ENCODE assay signal across 9 cellular contexts in the genomic region with DNA sequence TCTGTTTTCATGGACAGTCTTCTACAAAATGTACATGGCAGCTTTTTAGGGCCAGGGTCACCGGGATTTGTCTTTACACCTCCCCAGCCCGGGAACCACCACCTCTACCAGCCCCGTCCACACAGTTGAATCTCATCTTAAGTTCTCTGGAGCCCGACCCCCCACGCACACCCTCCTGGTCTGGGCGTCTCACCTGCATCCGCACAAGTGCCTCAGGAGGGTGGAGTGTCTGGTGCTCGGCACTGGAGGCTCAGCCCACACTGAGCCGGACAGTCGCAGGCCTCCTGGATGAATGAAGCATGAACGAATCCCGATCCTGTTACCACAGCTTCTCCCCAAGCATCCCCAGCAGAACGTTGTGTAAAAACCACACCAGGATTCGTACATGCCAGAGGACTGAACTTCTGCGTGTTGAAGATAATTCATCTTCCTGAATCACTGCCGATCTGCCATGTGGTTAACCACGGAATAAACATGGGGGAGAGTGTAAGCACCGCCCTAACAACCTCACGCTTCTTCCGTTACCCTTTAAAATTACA.
A peak's percentile ranks its signal among the peaks of the same experiment; 100 is the strongest.
DNase-seq lines count a peak whose midpoint lies in the region; ATAC-seq and TF ChIP-seq lines count a peak whose summit lies in the region.
"Had no signal": no experiment of that assay in that cellular context is flagged by ENCODE, and none has a peak within 500 bp of the region (broad histone marks: within the 10 kb centered on the region; RNA-seq: fewer than 3 reads in every experiment).

No MANE protein-coding gene starts in this region.

- no peak overlapping the region for H2AFZ ChIP-seq in PC-9

- H3K27me3 ChIP-seq in BJ (ENCODE audit: control insufficient read depth, insufficient read depth, low read length) (peaks cover 29% of the 10 kb centered on the region), PC-9 (ENCODE audit: insufficient read depth, low read depth) (peaks cover 100% of the 10 kb centered on the region), gastrocnemius medialis (peaks cover 3 to 19% (median 5%) of the 10 kb centered on the region in 3 donors)
- H3K27me3 ChIP-seq: ascending aorta had no signal

- ATAC-seq in HG02642 (IDR thresholded peaks at IDR 0.05; ENCODE audit: poor library complexity, unreplicated experiment) (no peak), gastrocnemius medialis (no peak)

- no peaks in the 10 kb centered on the region for H3K9me3 ChIP-seq in PC-9 (ENCODE audit: insufficient read depth, low read depth)
- H3K9me3 ChIP-seq in gastrocnemius medialis = no peaks in the 10 kb centered on the region
- H3K9me3 ChIP-seq: ascending aorta had no signal

- intact Hi-C loops in PC-9 (cut with micrococcal nuclease; ENCODE audit: unreplicated experiment) = no loop called here
- intact Hi-C loops in gastrocnemius medialis (cut with DNase I; ENCODE audit: low total_unique reads) = no loop called here

- no peaks in the 10 kb centered on the region for H3K79me2 ChIP-seq in PC-9 (ENCODE audit: low read depth)

- no peaks in the 10 kb centered on the region for H3F3A ChIP-seq in PC-9 (ENCODE audit: insufficient read depth, low read depth)

- no peaks in the 10 kb centered on the region for H3K9me2 ChIP-seq in PC-9 (ENCODE audit: insufficient read depth)

- no peaks in the 10 kb centered on the region for H3K36me3 ChIP-seq in BJ (ENCODE audit: control insufficient read depth, insufficient read depth, low read length)
- no peaks in the 10 kb centered on the region for H3K36me3 ChIP-seq in PC-9 (ENCODE audit: low read depth)
- H3K36me3 ChIP-seq in gastrocnemius medialis = no peaks in the 10 kb centered on the region
- H3K36me3 ChIP-seq: ascending aorta had no signal

- H3K27ac ChIP-seq in PC-9 = no peak overlapping the region
- no peak overlapping the region for H3K27ac ChIP-seq in gastrocnemius medialis
- H3K27ac ChIP-seq: ascending aorta had no signal

- H3K4me2 ChIP-seq in PC-9 = 0 out of 2 replicates have a peak overlapping the region, but pooled peaks have one; percentile 17

- POLR2A ChIA-PET in BJ (lab: Charles Lee) = no interaction called here
- POLR2A ChIA-PET in PC-9 (lab: Charles Lee; ENCODE audit: unreplicated experiment) = no interaction called here

- H3K4me1 ChIP-seq in PC-9 (replicated peaks; ENCODE audit: insufficient read depth) (no peaks in the 10 kb centered on the region), gastrocnemius medialis (no peaks in the 10 kb centered on the region)
- H3K4me1 ChIP-seq: ascending aorta had no signal

- in situ Hi-C loops in gastrocnemius medialis (cut with MboI; ENCODE audit: low sequenced_read_pairs in 4 of 4) = no loop called here

- no peak for TF ChIP-seq POLR2A in gastrocnemius medialis (IDR thresholded peaks at IDR 0.05)

- H3K4me3 ChIP-seq in BJ (ENCODE audit: low read depth, low read length) (no peak overlapping the region), PC-9 (no peak overlapping the region), gastrocnemius medialis (no peak overlapping the region)
- H3K4me3 ChIP-seq: ascending aorta had no signal

- H4K20me1 ChIP-seq in PC-9 (ENCODE audit: insufficient read depth) = no peaks in the 10 kb centered on the region

- no TSS peak for BruUV-seq in PC-9 (replicated peaks; lab: Mats Ljungman, UMichigan)

- TF ChIP-seq CTCF in BJ (IDR thresholded peaks at IDR 0.05; ENCODE audit: insufficient read depth, low read depth, low read length) (no peak), PC-9 (conservative IDR thresholded peaks at IDR 0.05) (no peak), gastrocnemius medialis (IDR thresholded peaks at IDR 0.05 in 4 of 5, conservative IDR thresholded peaks at IDR 0.05 in 1 of 5) (no peak)

- CTCF ChIA-PET in BJ (lab: Yijun Ruan, JAX) = interaction anchor here (1.4 kb wide), 2 partner anchors 11 to 12 kb away, joined by 3 to 4 read pairs; no protein-coding TSS in a partner anchor
- CTCF ChIA-PET in PC-9 (lab: Charles Lee) = interaction anchor here (1.1 kb wide), 1 partner anchor 81 kb away, joined by 3 read pairs; no protein-coding TSS in a partner anchor

- DNase-seq in BJ (ENCODE audit: low read depth) (peak; percentile 39), PC-9 (peak in 1 of 2 experiments; percentile 21), mesenteric fat pad (ENCODE audit: low spot score) (peak; percentile 45), cortex of kidney (lab: John Stamatoyannopoulos, UW) (no peak), SK-N-DZ (ENCODE audit: low spot score) (no peak), gastrocnemius medialis (no peak)
- peak; percentile 47 for DNase-seq in activated gamma-delta T cell treated with anti-CD3 and anti-CD28 coated beads, Interleukin-2, amount 50 U/mL, for 16 hours (ENCODE audit: low read depth)

Comparison
In these comparisons a context has a peak if more than half of its experiments do, and no peak if none do; other contexts are left out.
1. DNase-seq: peak in BJ (single experiment), activated gamma-delta T cell treated with anti-CD3 and anti-CD28 coated beads, Interleukin-2, amount 50 U/mL, for 16 hours (single experiment) and mesenteric fat pad (single experiment); none in cortex of kidney (single experiment), SK-N-DZ (single experiment) and gastrocnemius medialis (0 of 2).